In the genomic region with DNA sequence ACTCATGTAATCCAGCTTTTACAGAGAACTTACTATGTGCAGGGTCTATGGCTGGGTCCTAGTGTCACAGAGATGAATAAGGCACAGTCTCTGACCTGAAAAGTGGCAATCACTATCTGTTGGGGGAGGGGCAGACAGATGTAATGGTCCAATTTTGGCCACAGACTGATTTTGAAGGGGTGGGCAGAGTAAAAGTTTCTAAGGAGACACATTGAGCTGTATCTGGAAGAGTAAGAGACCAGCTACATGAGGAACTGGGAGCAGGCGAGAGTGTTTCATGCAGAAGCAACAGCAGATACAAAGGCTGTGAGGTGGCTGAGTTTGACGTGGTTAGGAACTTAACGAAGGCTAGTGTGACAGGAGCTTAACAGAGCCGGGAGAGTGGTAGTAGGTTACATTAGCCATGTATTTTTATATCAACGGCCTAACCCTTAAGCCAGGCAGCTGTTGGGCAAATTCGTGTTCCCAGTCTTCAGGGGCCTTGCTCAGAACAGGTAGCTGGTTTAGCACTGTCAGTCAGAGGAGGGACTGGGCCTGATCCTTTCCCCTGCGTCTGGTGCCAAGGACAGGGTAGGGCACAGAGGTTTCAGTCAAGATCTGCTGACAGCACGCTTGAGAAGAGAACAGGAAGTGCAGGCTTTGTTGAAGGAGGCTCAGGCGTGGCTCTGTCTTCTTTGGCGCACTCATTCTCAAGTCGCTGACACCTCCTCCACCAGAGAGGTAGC, we compare ENCODE assay signal across 1 cellular context.
TF ChIP-seq lines count a peak whose summit lies in the region.

No MANE protein-coding gene starts in this region.

TF ChIP-seq in K562, 482 proteins besides CTCF, POLR2A, EP300 and RAD21 (continues in another document):
- TF ChIP-seq, protein P1, sequence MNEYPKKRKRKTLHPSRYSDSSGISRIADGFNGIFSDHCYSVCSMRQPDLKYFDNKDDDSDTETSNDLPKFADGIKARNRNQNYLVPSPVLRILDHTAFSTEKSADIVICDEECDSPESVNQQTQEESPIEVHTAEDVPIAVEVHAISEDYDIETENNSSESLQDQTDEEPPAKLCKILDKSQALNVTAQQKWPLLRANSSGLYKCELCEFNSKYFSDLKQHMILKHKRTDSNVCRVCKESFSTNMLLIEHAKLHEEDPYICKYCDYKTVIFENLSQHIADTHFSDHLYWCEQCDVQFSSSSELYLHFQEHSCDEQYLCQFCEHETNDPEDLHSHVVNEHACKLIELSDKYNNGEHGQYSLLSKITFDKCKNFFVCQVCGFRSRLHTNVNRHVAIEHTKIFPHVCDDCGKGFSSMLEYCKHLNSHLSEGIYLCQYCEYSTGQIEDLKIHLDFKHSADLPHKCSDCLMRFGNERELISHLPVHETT (CRISPR knock-in tag; conservative IDR thresholded peaks at IDR 0.05 in 1 of 2, IDR thresholded peaks at IDR 0.05 in 1 of 2) = no peak
- no peak for TF ChIP-seq HEY1 (CRISPR knock-in tag; IDR thresholded peaks at IDR 0.05; ENCODE audit: borderline replicate concordance)
- TF ChIP-seq PRPF4 (IDR thresholded peaks at IDR 0.05; ENCODE audit: insufficient read depth, low read depth, low read length, poor library complexity, severe bottlenecking) = no peak
- no peak for TF ChIP-seq TGIF2 (CRISPR knock-in tag; IDR thresholded peaks at IDR 0.05)
- no peak for TF ChIP-seq ELF2 (CRISPR knock-in tag; IDR thresholded peaks at IDR 0.05)
- no peak for TF ChIP-seq SNRNP70 (optimal IDR thresholded peaks at IDR 0.05; ENCODE audit: low read depth, low read length)
- TF ChIP-seq, protein P2, sequence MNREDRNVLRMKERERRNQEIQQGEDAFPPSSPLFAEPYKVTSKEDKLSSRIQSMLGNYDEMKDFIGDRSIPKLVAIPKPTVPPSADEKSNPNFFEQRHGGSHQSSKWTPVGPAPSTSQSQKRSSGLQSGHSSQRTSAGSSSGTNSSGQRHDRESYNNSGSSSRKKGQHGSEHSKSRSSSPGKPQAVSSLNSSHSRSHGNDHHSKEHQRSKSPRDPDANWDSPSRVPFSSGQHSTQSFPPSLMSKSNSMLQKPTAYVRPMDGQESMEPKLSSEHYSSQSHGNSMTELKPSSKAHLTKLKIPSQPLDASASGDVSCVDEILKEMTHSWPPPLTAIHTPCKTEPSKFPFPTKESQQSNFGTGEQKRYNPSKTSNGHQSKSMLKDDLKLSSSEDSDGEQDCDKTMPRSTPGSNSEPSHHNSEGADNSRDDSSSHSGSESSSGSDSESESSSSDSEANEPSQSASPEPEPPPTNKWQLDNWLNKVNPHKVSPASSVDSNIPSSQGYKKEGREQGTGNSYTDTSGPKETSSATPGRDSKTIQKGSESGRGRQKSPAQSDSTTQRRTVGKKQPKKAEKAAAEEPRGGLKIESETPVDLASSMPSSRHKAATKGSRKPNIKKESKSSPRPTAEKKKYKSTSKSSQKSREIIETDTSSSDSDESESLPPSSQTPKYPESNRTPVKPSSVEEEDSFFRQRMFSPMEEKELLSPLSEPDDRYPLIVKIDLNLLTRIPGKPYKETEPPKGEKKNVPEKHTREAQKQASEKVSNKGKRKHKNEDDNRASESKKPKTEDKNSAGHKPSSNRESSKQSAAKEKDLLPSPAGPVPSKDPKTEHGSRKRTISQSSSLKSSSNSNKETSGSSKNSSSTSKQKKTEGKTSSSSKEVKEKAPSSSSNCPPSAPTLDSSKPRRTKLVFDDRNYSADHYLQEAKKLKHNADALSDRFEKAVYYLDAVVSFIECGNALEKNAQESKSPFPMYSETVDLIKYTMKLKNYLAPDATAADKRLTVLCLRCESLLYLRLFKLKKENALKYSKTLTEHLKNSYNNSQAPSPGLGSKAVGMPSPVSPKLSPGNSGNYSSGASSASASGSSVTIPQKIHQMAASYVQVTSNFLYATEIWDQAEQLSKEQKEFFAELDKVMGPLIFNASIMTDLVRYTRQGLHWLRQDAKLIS (CRISPR knock-in tag; IDR thresholded peaks at IDR 0.05) = no peak
- TF ChIP-seq, protein P3, sequence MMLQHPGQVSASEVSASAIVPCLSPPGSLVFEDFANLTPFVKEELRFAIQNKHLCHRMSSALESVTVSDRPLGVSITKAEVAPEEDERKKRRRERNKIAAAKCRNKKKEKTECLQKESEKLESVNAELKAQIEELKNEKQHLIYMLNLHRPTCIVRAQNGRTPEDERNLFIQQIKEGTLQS (IDR thresholded peaks at IDR 0.05) = no peak
- TF ChIP-seq, protein P3 (CRISPR knock-in tag; conservative IDR thresholded peaks at IDR 0.05) = no peak
- TF ChIP-seq, protein P4, sequence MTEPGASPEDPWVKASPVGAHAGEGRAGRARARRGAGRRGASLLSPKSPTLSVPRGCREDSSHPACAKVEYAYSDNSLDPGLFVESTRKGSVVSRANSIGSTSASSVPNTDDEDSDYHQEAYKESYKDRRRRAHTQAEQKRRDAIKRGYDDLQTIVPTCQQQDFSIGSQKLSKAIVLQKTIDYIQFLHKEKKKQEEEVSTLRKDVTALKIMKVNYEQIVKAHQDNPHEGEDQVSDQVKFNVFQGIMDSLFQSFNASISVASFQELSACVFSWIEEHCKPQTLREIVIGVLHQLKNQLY (CRISPR knock-in tag; conservative IDR thresholded peaks at IDR 0.05) = no peak
- no peak for TF ChIP-seq ZNF12 (CRISPR knock-in tag; IDR thresholded peaks at IDR 0.05)
- TF ChIP-seq SP1 (CRISPR knock-in tag; IDR thresholded peaks at IDR 0.05) = no peak
- 0 out of 2 replicates have a peak, but pooled peaks have one; percentile 17 for TF ChIP-seq GABPB1 (CRISPR knock-in tag; IDR thresholded peaks at IDR 0.05)
- TF ChIP-seq ZBTB1 (CRISPR knock-in tag; IDR thresholded peaks at IDR 0.05; ENCODE audit: borderline replicate concordance, low read depth) = 0 out of 2 replicates have a peak, but pooled peaks have one; percentile 35
- TF ChIP-seq, protein P5, sequence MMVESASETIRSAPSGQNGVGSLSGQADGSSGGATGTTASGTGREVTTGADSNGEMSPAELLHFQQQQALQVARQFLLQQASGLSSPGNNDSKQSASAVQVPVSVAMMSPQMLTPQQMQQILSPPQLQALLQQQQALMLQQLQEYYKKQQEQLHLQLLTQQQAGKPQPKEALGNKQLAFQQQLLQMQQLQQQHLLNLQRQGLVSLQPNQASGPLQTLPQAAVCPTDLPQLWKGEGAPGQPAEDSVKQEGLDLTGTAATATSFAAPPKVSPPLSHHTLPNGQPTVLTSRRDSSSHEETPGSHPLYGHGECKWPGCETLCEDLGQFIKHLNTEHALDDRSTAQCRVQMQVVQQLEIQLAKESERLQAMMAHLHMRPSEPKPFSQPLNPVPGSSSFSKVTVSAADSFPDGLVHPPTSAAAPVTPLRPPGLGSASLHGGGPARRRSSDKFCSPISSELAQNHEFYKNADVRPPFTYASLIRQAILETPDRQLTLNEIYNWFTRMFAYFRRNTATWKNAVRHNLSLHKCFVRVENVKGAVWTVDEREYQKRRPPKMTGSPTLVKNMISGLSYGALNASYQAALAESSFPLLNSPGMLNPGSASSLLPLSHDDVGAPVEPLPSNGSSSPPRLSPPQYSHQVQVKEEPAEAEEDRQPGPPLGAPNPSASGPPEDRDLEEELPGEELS (CRISPR knock-in tag; IDR thresholded peaks at IDR 0.05; ENCODE audit: borderline replicate concordance) = no peak
- no peak for TF ChIP-seq ZNF41 (CRISPR knock-in tag; conservative IDR thresholded peaks at IDR 0.05)
- TF ChIP-seq, protein P6, sequence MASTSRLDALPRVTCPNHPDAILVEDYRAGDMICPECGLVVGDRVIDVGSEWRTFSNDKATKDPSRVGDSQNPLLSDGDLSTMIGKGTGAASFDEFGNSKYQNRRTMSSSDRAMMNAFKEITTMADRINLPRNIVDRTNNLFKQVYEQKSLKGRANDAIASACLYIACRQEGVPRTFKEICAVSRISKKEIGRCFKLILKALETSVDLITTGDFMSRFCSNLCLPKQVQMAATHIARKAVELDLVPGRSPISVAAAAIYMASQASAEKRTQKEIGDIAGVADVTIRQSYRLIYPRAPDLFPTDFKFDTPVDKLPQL (IDR thresholded peaks at IDR 0.05; ENCODE audit: extremely low read depth, insufficient read length) = no peak
- TF ChIP-seq, protein P7, sequence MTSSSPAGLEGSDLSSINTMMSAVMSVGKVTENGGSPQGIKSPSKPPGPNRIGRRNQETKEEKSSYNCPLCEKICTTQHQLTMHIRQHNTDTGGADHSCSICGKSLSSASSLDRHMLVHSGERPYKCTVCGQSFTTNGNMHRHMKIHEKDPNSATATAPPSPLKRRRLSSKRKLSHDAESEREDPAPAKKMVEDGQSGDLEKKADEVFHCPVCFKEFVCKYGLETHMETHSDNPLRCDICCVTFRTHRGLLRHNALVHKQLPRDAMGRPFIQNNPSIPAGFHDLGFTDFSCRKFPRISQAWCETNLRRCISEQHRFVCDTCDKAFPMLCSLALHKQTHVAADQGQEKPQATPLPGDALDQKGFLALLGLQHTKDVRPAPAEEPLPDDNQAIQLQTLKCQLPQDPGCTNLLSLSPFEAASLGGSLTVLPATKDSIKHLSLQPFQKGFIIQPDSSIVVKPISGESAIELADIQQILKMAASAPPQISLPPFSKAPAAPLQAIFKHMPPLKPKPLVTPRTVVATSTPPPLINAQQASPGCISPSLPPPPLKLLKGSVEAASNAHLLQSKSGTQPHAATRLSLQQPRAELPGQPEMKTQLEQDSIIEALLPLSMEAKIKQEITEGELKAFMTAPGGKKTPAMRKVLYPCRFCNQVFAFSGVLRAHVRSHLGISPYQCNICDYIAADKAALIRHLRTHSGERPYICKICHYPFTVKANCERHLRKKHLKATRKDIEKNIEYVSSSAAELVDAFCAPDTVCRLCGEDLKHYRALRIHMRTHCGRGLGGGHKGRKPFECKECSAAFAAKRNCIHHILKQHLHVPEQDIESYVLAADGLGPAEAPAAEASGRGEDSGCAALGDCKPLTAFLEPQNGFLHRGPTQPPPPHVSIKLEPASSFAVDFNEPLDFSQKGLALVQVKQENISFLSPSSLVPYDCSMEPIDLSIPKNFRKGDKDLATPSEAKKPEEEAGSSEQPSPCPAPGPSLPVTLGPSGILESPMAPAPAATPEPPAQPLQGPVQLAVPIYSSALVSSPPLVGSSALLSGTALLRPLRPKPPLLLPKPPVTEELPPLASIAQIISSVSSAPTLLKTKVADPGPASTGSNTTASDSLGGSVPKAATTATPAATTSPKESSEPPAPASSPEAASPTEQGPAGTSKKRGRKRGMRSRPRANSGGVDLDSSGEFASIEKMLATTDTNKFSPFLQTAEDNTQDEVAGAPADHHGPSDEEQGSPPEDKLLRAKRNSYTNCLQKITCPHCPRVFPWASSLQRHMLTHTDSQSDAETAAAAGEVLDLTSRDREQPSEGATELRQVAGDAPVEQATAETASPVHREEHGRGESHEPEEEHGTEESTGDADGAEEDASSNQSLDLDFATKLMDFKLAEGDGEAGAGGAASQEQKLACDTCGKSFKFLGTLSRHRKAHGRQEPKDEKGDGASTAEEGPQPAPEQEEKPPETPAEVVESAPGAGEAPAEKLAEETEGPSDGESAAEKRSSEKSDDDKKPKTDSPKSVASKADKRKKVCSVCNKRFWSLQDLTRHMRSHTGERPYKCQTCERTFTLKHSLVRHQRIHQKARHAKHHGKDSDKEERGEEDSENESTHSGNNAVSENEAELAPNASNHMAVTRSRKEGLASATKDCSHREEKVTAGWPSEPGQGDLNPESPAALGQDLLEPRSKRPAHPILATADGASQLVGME (CRISPR knock-in tag; IDR thresholded peaks at IDR 0.05) = no peak
- TF ChIP-seq RBM17 (IDR thresholded peaks at IDR 0.05; ENCODE audit: borderline replicate concordance, low read depth, low read length) = no peak
- TF ChIP-seq, protein P8, sequence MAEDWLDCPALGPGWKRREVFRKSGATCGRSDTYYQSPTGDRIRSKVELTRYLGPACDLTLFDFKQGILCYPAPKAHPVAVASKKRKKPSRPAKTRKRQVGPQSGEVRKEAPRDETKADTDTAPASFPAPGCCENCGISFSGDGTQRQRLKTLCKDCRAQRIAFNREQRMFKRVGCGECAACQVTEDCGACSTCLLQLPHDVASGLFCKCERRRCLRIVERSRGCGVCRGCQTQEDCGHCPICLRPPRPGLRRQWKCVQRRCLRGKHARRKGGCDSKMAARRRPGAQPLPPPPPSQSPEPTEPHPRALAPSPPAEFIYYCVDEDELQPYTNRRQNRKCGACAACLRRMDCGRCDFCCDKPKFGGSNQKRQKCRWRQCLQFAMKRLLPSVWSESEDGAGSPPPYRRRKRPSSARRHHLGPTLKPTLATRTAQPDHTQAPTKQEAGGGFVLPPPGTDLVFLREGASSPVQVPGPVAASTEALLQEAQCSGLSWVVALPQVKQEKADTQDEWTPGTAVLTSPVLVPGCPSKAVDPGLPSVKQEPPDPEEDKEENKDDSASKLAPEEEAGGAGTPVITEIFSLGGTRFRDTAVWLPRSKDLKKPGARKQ (CRISPR knock-in tag; IDR thresholded peaks at IDR 0.05) = no peak
- TF ChIP-seq JUN (IDR thresholded peaks at IDR 0.05; ENCODE audit: borderline replicate concordance, low read depth, low read length) = no peak
- TF ChIP-seq JUN (CRISPR knock-in tag; IDR thresholded peaks at IDR 0.05; ENCODE audit: borderline replicate concordance) = no peak
- TF ChIP-seq PCBP2 (IDR thresholded peaks at IDR 0.05; ENCODE audit: low read depth, low read length, poor library complexity, severe bottlenecking) = no peak
- TF ChIP-seq ETV5 (CRISPR knock-in tag; IDR thresholded peaks at IDR 0.05; ENCODE audit: low read depth) = 0 out of 2 replicates have a peak, but pooled peaks have one; percentile 30
- no peak for TF ChIP-seq NFIX (CRISPR knock-in tag; IDR thresholded peaks at IDR 0.05; ENCODE audit: low read depth)
- TF ChIP-seq KLF16 (IDR thresholded peaks at IDR 0.05) = no peak
- TF ChIP-seq, protein P9, sequence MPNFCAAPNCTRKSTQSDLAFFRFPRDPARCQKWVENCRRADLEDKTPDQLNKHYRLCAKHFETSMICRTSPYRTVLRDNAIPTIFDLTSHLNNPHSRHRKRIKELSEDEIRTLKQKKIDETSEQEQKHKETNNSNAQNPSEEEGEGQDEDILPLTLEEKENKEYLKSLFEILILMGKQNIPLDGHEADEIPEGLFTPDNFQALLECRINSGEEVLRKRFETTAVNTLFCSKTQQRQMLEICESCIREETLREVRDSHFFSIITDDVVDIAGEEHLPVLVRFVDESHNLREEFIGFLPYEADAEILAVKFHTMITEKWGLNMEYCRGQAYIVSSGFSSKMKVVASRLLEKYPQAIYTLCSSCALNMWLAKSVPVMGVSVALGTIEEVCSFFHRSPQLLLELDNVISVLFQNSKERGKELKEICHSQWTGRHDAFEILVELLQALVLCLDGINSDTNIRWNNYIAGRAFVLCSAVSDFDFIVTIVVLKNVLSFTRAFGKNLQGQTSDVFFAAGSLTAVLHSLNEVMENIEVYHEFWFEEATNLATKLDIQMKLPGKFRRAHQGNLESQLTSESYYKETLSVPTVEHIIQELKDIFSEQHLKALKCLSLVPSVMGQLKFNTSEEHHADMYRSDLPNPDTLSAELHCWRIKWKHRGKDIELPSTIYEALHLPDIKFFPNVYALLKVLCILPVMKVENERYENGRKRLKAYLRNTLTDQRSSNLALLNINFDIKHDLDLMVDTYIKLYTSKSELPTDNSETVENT (CRISPR knock-in tag; IDR thresholded peaks at IDR 0.05) = no peak
